Comparison of ENCODE assay signal across 18 cellular contexts in genomic region chr14:24266344-24267244, GRCh38. TPM values are rescaled to one million over a fixed set of nuclear protein-coding genes. Genes with fewer than 3 reads are reported as not detected.
A peak's percentile ranks its signal among the peaks of the same experiment; 100 is the strongest.
DNase-seq lines count a peak whose midpoint lies in the region; ATAC-seq and TF ChIP-seq lines count a peak whose summit lies in the region.
"Had no signal": no experiment of that assay in that cellular context is flagged by ENCODE, and none has a peak within 500 bp of the region (broad histone marks: within the 10 kb centered on the region; RNA-seq: fewer than 3 reads in every experiment).

No MANE protein-coding gene starts in this region.

- H3K4me3 Mint-ChIP-seq in stimulated activated effector memory CD8-positive, alpha-beta T cell treated with anti-CD3 and anti-CD28 coated beads, Interleukin-12 subunit alpha, Interleukin-12 subunit beta, amount 100 ng/mL, for 72 hours: no peak overlapping the region
- H3K4me3 Mint-ChIP-seq: CD8-positive, alpha-beta T cell had no signal

- no peaks in the 10 kb centered on the region for H3K9me3 ChIP-seq in RWPE2 (ENCODE audit: severe bottlenecking)
- H3K9me3 ChIP-seq in esophagus squamous epithelium: no peaks in the 10 kb centered on the region
- H3K9me3 ChIP-seq: A549 had no signal

- H3K4me1 Mint-ChIP-seq in stimulated activated effector memory CD8-positive, alpha-beta T cell treated with anti-CD3 and anti-CD28 coated beads, Interleukin-12 subunit alpha, Interleukin-12 subunit beta, amount 100 ng/mL, for 72 hours: peaks cover 25% of the 10 kb centered on the region

- peak overlapping the region; percentile 37 to 55 for H3K27ac Mint-ChIP-seq in activated naive CD4-positive, alpha-beta T cell treated with anti-CD3 and anti-CD28 coated beads, Interleukin-2, amount 50 U/mL, for 72 hours
- peak overlapping the region; percentile 9 for H3K27ac Mint-ChIP-seq in stimulated activated effector memory CD8-positive, alpha-beta T cell treated with anti-CD3 and anti-CD28 coated beads, Interleukin-12 subunit alpha, Interleukin-12 subunit beta, amount 100 ng/mL, for 72 hours
- H3K27ac Mint-ChIP-seq: CD8-positive, alpha-beta T cell had no signal

- no peak for DNase-seq in activated naive CD4-positive, alpha-beta T cell treated with anti-CD3 and anti-CD28 coated beads, Interleukin-2, amount 50 U/mL, for 72 hours (ENCODE audit: low spot score in 2 of 2)
- no peak for DNase-seq in activated naive CD4-positive, alpha-beta T cell treated with Interleukin-2 at 50 U/mL for 16 hours
- no peak for DNase-seq in RWPE2 (ENCODE audit: low spot score)
- DNase-seq in esophagus squamous epithelium (lab: John Stamatoyannopoulos, UW): no peak
- no peak for DNase-seq in stimulated activated effector memory CD8-positive, alpha-beta T cell treated with anti-CD3 and anti-CD28 coated beads, Interleukin-12 subunit alpha, Interleukin-12 subunit beta, amount 100 ng/mL, for 72 hours (ENCODE audit: low spot score in 2 of 2)
- no peak for DNase-seq in SW 1271 (lab: John Stamatoyannopoulos, UW)
- DNase-seq: CD8-positive, alpha-beta T cell; DND-41; GDM1; MV-4-11; NCI-H1417 treated with DMSO at 0.1 percent for 48 hours; NCI-H2029 treated with DMSO at 0.1 percent for 48 hours; NCI-H510A; NCI-H82; SHP77 treated with DMSO at 0.1 percent for 48 hours had no signal

- H3K27me3 ChIP-seq in RWPE2 (ENCODE audit: insufficient read depth, poor library complexity, severe bottlenecking) (no peaks in the 10 kb centered on the region), esophagus squamous epithelium (no peaks in the 10 kb centered on the region)

- H3K27ac ChIP-seq in RWPE2 (ENCODE audit: poor library complexity, severe bottlenecking): peak overlapping the region; percentile 88
- peak overlapping the region; percentile 81 to 89 (median 87) for H3K27ac ChIP-seq in esophagus squamous epithelium
- H3K27ac ChIP-seq: A549 had no signal

- no peak overlapping the region for H3K4me3 ChIP-seq in RWPE2 (ENCODE audit: severe bottlenecking)
- H3K4me3 ChIP-seq in esophagus squamous epithelium: no peak overlapping the region
- H3K4me3 ChIP-seq: A549 had no signal

- intact Hi-C loops in esophagus squamous epithelium (cut with DNase I): no loop called here

- TF ChIP-seq POLR2A in esophagus squamous epithelium (IDR thresholded peaks at IDR 0.05): no peak

- no peaks in the 10 kb centered on the region for H3K9me3 Mint-ChIP-seq in activated naive CD4-positive, alpha-beta T cell treated with anti-CD3 and anti-CD28 coated beads, Interleukin-2, amount 50 U/mL, for 72 hours
- H3K9me3 Mint-ChIP-seq in stimulated activated effector memory CD8-positive, alpha-beta T cell treated with anti-CD3 and anti-CD28 coated beads, Interleukin-12 subunit alpha, Interleukin-12 subunit beta, amount 100 ng/mL, for 72 hours: no peaks in the 10 kb centered on the region
- H3K9me3 Mint-ChIP-seq: CD8-positive, alpha-beta T cell had no signal

- no peak for TF ChIP-seq CTCF in RWPE2 (IDR thresholded peaks at IDR 0.05; ENCODE audit: poor library complexity, severe bottlenecking)
- no peak for TF ChIP-seq CTCF in esophagus squamous epithelium (IDR thresholded peaks at IDR 0.05)

- no peak for ATAC-seq in activated naive CD4-positive, alpha-beta T cell treated with anti-CD3 and anti-CD28 coated beads, Interleukin-2, amount 50 U/mL, for 72 hours
- ATAC-seq in RWPE2 (ENCODE audit: low read depth): no peak
- ATAC-seq in stimulated activated effector memory CD8-positive, alpha-beta T cell treated with anti-CD3 and anti-CD28 coated beads, Interleukin-12 subunit alpha, Interleukin-12 subunit beta, amount 100 ng/mL, for 72 hours: no peak
- ATAC-seq in HG02938 (IDR thresholded peaks at IDR 0.05; ENCODE audit: unreplicated experiment): no peak
- ATAC-seq in HG02678 (IDR thresholded peaks at IDR 0.05; ENCODE audit: unreplicated experiment): no peak
- ATAC-seq: A549; CD8-positive, alpha-beta T cell had no signal

- peaks cover 20% of the 10 kb centered on the region for H3K4me1 ChIP-seq in RWPE2 (ENCODE audit: insufficient read depth, poor library complexity, severe bottlenecking)
- peaks cover 9 to 90% (median 34%) of the 10 kb centered on the region in 3 donors for H3K4me1 ChIP-seq in esophagus squamous epithelium
- H3K4me1 ChIP-seq: A549 had no signal

- H3K36me3 Mint-ChIP-seq in activated naive CD4-positive, alpha-beta T cell treated with anti-CD3 and anti-CD28 coated beads, Interleukin-2, amount 50 U/mL, for 72 hours: peaks cover 5 to 7% of the 10 kb centered on the region in 2 donors
- peaks cover 23% of the 10 kb centered on the region for H3K36me3 Mint-ChIP-seq in stimulated activated effector memory CD8-positive, alpha-beta T cell treated with anti-CD3 and anti-CD28 coated beads, Interleukin-12 subunit alpha, Interleukin-12 subunit beta, amount 100 ng/mL, for 72 hours

- H3K36me3 ChIP-seq in RWPE2 (ENCODE audit: low read depth): peaks cover 34% of the 10 kb centered on the region
- H3K36me3 ChIP-seq in esophagus squamous epithelium: peaks cover 17 to 61% (median 26%) of the 10 kb centered on the region in 3 donors

- WGBS in esophagus squamous epithelium, 2 donors: 87% methylated on average over 16 to 17 of the region's 18 CpGs

RNA-seq across cellular contexts. Expression of gene TGM1, which starts 3.6 kb away (rescaled TPM):
- total RNA-seq in activated naive CD4-positive, alpha-beta T cell treated with anti-CD3 and anti-CD28 coated beads, Interleukin-2, amount 50 U/mL, for 72 hours: 10 to 100 TPM in 1 of 2 donors, 1 to 10 TPM in 1; 7.9 to 31.6 TPM
- 1,000 to 10,000 TPM in 2 of 4 donors, 100 to 1,000 TPM in 2; 566 to 1,879 (median 1,037) TPM for total RNA-seq in esophagus squamous epithelium

RNA-seq across cellular contexts. Expression of gene RABGGTA, which starts 4.8 kb away (rescaled TPM):
- total RNA-seq in activated naive CD4-positive, alpha-beta T cell treated with anti-CD3 and anti-CD28 coated beads, Interleukin-2, amount 50 U/mL, for 72 hours: 10 to 100 TPM; 58.6 to 67.0 TPM
- 100 to 1,000 TPM in 2 of 4 donors, 10 to 100 TPM in 2; 68.9 to 171 (median 108) TPM for total RNA-seq in esophagus squamous epithelium

RNA-seq across cellular contexts. Expression of gene TINF2, which starts 24.2 kb away (rescaled TPM):
- 100 to 1,000 TPM in 1 of 2 donors, 10 to 100 TPM in 1; 80.0 to 101 TPM for total RNA-seq in activated naive CD4-positive, alpha-beta T cell treated with anti-CD3 and anti-CD28 coated beads, Interleukin-2, amount 50 U/mL, for 72 hours
- 10 to 100 TPM; 46.3 to 94.3 (median 56.1) TPM for total RNA-seq in esophagus squamous epithelium

RNA-seq across cellular contexts. Expression of gene DHRS1, which starts 33.0 kb away (rescaled TPM):
- 10 to 100 TPM; 13.3 to 17.7 TPM for total RNA-seq in activated naive CD4-positive, alpha-beta T cell treated with anti-CD3 and anti-CD28 coated beads, Interleukin-2, amount 50 U/mL, for 72 hours
- total RNA-seq in esophagus squamous epithelium: 100 to 1,000 TPM in 2 of 4 donors, 10 to 100 TPM in 2; 81.6 to 164 (median 101) TPM

RNA-seq across cellular contexts. Expression of gene NOP9, which starts 33.1 kb away (rescaled TPM):
- 10 to 100 TPM; 30.5 TPM for total RNA-seq in activated naive CD4-positive, alpha-beta T cell treated with anti-CD3 and anti-CD28 coated beads, Interleukin-2, amount 50 U/mL, for 72 hours
- total RNA-seq in esophagus squamous epithelium: 10 to 100 TPM; 18.0 to 29.8 (median 25.0) TPM

Comparison
In these comparisons a context has a peak if more than half of its experiments do, and no peak if none do; other contexts are left out.
1. RNA of gene TGM1, which starts 3.6 kb away (total RNA-seq): 566 to 1,879 TPM in esophagus squamous epithelium; 7.9 to 31.6 TPM in activated naive CD4-positive, alpha-beta T cell treated with anti-CD3 and anti-CD28 coated beads, Interleukin-2, amount 50 U/mL, for 72 hours; every median in the first group is over 10 times any median in the second.